1 cellular context compared by ENCODE assay signal in the genomic region with DNA sequence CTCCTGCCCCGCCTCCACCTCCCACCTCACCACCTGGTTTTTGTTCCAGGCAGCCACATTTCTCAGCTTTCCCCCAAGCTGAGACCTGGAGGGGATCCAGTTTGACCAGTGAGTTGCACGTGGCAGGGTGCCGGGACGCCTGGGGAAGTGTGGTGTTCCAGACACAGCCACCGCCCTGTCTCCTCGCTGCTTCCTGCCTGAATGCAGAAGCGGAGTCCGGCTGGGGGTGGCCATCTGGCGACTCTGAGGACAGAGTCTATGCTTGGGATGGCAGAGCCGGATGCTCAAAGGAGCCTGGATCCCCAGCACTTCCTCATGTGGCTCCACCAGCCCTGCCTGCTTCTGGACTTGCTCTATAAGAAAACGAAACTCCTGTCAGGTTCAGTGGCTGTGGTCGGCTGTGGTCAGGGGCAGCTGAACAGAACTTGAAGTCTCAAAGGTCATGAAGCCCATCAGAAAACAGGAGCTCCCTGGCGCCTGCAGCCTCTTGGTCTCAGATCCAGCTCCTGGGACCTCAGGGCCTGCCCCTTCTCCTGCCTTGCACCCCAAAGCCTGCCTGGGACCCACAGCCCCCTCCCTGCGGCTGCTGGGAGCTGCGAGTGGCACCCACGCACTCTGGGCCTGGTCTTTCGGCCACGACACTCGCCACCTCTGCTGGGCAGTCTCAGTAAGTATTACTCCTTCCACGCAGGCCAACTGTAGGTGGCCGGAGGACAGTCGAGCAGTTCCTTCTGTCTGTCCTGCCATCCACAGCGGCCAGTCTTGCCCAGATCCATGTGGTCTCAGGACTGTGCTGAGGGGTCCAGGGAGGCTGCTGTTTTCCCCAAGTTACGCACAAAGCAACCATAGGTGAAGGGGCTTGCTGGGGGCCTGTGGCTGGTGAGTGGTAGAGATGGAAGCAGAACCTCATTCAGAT.
TF ChIP-seq lines count a peak whose summit lies in the region.

No MANE protein-coding gene starts in this region.

TF ChIP-seq in WTC11, 78 proteins besides CTCF, POLR2A, EP300 and RAD21 (continued from another document):
- TF ChIP-seq, protein P1, sequence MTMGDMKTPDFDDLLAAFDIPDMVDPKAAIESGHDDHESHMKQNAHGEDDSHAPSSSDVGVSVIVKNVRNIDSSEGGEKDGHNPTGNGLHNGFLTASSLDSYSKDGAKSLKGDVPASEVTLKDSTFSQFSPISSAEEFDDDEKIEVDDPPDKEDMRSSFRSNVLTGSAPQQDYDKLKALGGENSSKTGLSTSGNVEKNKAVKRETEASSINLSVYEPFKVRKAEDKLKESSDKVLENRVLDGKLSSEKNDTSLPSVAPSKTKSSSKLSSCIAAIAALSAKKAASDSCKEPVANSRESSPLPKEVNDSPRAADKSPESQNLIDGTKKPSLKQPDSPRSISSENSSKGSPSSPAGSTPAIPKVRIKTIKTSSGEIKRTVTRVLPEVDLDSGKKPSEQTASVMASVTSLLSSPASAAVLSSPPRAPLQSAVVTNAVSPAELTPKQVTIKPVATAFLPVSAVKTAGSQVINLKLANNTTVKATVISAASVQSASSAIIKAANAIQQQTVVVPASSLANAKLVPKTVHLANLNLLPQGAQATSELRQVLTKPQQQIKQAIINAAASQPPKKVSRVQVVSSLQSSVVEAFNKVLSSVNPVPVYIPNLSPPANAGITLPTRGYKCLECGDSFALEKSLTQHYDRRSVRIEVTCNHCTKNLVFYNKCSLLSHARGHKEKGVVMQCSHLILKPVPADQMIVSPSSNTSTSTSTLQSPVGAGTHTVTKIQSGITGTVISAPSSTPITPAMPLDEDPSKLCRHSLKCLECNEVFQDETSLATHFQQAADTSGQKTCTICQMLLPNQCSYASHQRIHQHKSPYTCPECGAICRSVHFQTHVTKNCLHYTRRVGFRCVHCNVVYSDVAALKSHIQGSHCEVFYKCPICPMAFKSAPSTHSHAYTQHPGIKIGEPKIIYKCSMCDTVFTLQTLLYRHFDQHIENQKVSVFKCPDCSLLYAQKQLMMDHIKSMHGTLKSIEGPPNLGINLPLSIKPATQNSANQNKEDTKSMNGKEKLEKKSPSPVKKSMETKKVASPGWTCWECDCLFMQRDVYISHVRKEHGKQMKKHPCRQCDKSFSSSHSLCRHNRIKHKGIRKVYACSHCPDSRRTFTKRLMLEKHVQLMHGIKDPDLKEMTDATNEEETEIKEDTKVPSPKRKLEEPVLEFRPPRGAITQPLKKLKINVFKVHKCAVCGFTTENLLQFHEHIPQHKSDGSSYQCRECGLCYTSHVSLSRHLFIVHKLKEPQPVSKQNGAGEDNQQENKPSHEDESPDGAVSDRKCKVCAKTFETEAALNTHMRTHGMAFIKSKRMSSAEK (CRISPR knock-in tag; IDR thresholded peaks at IDR 0.05; ENCODE audit: borderline replicate concordance), result no peak
- no peak for TF ChIP-seq ZNF138 (CRISPR knock-in tag; conservative IDR thresholded peaks at IDR 0.05)
- TF ChIP-seq HMGA2 (CRISPR knock-in tag; IDR thresholded peaks at IDR 0.05), result no peak
